In genomic region chr9:123654218-123654617, GRCh38 we compare ENCODE assay signal across 27 cellular contexts.
"Had no signal": no experiment of that assay in that cellular context is flagged by ENCODE, and none has a peak within 500 bp of the region (broad histone marks: within the 10 kb centered on the region; RNA-seq: fewer than 3 reads in every experiment).

No MANE protein-coding gene starts in this region.

- H3K9me3 ChIP-seq: colonic mucosa, esophagus squamous epithelium, gastroesophageal sphincter, heart right ventricle had no signal

- H3K27me3 Mint-ChIP-seq: activated CD4-positive, alpha-beta T cell treated with anti-CD3 and anti-CD28 coated beads for 36 hours; activated CD8-positive, alpha-beta T cell treated with anti-CD3 and anti-CD28 coated beads for 36 hours; activated naive CD4-positive, alpha-beta T cell treated with anti-CD3 and anti-CD28 coated beads, Interleukin-2, amount 50 U/mL, for 24 hours; activated naive CD8-positive, alpha-beta T cell treated with anti-CD3 and anti-CD28 coated beads, Interleukin-2, amount 10 ng/mL, durations not matched to agents 7 days and 5 days; central memory CD8-positive, alpha-beta T cell; T-helper 17 cell had no signal

- ATAC-seq: activated CD4-positive, alpha-beta T cell treated with anti-CD3 and anti-CD28 coated beads for 36 hours; activated CD8-positive, alpha-beta T cell treated with anti-CD3 and anti-CD28 coated beads for 36 hours; gastroesophageal sphincter; heart right ventricle; T-helper 17 cell had no signal

- H3K27me3 ChIP-seq: brain microvascular endothelial cell, colonic mucosa, esophagus squamous epithelium, gastroesophageal sphincter, heart right ventricle had no signal

- H3K36me3 ChIP-seq: brain microvascular endothelial cell, colonic mucosa had no signal

- H3K27ac ChIP-seq: brain microvascular endothelial cell, colonic mucosa, epithelial cell of prostate, esophagus squamous epithelium, gastroesophageal sphincter, heart right ventricle had no signal

- H3K4me1 ChIP-seq: colonic mucosa, heart right ventricle had no signal

- H3K27ac Mint-ChIP-seq: activated CD4-positive, alpha-beta T cell treated with anti-CD3 and anti-CD28 coated beads for 36 hours; activated CD8-positive, alpha-beta T cell treated with anti-CD3 and anti-CD28 coated beads for 36 hours; activated naive CD4-positive, alpha-beta T cell treated with anti-CD3 and anti-CD28 coated beads for 36 hours; activated naive CD4-positive, alpha-beta T cell treated with anti-CD3 and anti-CD28 coated beads, Interleukin-2, amount 50 U/mL, for 24 hours; activated naive CD8-positive, alpha-beta T cell treated with anti-CD3 and anti-CD28 coated beads, Interleukin-2, amount 10 ng/mL, durations not matched to agents 7 days and 5 days; activated T-helper 1 cell treated with anti-CD3 and anti-CD28 coated beads, Interleukin-12 subunit alpha, Interleukin-12 subunit beta, Interleukin-2, Interleukin-4 antibody, amounts not matched to agents 30 ng/mL and 10 ng/mL and 1 ng/mL, durations not matched to agents 14 hours and 24 hours and 36 hours; activated T-helper 2 cell treated with anti-CD3 and anti-CD28 coated beads, Interferon-gamma antibody, Interleukin-2, Interleukin-4, amounts not matched to agents 10 μg/mL and 5 μg/mL and 100 μg/mL, durations not matched to agents 14 hours and 24 hours and 36 hours; T-helper 17 cell; T-helper 2 cell treated with Interferon-gamma antibody and Interleukin-4, amounts not matched to agents 5 μg/mL and 100 μg/mL, for 36 hours had no signal

- H3K4me3 ChIP-seq: colonic mucosa, esophagus squamous epithelium, gastroesophageal sphincter, heart right ventricle had no signal

- H3K4me1 Mint-ChIP-seq: activated CD4-positive, alpha-beta T cell treated with anti-CD3 and anti-CD28 coated beads for 36 hours; activated naive CD4-positive, alpha-beta T cell treated with anti-CD3 and anti-CD28 coated beads, Interleukin-2, amount 50 U/mL, for 24 hours; central memory CD8-positive, alpha-beta T cell; T-helper 17 cell had no signal

- H3K4me3 Mint-ChIP-seq: activated CD4-positive, alpha-beta T cell treated with anti-CD3 and anti-CD28 coated beads for 36 hours; activated CD8-positive, alpha-beta T cell treated with anti-CD3 and anti-CD28 coated beads for 36 hours; activated naive CD4-positive, alpha-beta T cell treated with anti-CD3 and anti-CD28 coated beads for 36 hours; activated naive CD4-positive, alpha-beta T cell treated with anti-CD3 and anti-CD28 coated beads, Interleukin-2, amount 50 U/mL, for 24 hours; activated naive CD8-positive, alpha-beta T cell treated with anti-CD3 and anti-CD28 coated beads, Interleukin-2, amount 10 ng/mL, durations not matched to agents 7 days and 5 days; activated T-helper 1 cell treated with anti-CD3 and anti-CD28 coated beads, Interleukin-12 subunit alpha, Interleukin-12 subunit beta, Interleukin-2, Interleukin-4 antibody, amounts not matched to agents 30 ng/mL and 10 ng/mL and 1 ng/mL, durations not matched to agents 14 hours and 24 hours and 36 hours; central memory CD8-positive, alpha-beta T cell; T-helper 17 cell; T-helper 2 cell treated with Interferon-gamma antibody and Interleukin-4, amounts not matched to agents 5 μg/mL and 100 μg/mL, for 36 hours had no signal

- DNase-seq: activated CD4-positive, alpha-beta T cell treated with anti-CD3 and anti-CD28 coated beads for 36 hours; activated CD4-positive, alpha-beta T cell treated with anti-CD3 and anti-CD28 coated beads, Interleukin-2, amount 50 U/mL, for 1 hour; activated CD4-positive, alpha-beta T cell treated with anti-CD3 and anti-CD28 coated beads, Interleukin-2, amount 50 U/mL, for 48 hours; activated CD4-positive, CD25-positive, alpha-beta regulatory T cell; activated CD4-positive, CD25-positive, alpha-beta regulatory T cell treated with anti-CD3 and anti-CD28 coated beads, Interleukin-2, amount 50 U/mL, for 72 hours; activated CD8-positive, alpha-beta memory T cell treated with anti-CD3 and anti-CD28 coated beads for 24 hours; activated CD8-positive, alpha-beta T cell treated with anti-CD3 and anti-CD28 coated beads for 36 hours; activated effector memory CD4-positive, alpha-beta T cell treated with anti-CD3 and anti-CD28 coated beads, Interleukin-2, amount 50 U/mL, for 16 hours; activated naive CD4-positive, alpha-beta T cell treated with anti-CD3 and anti-CD28 coated beads for 36 hours; activated naive CD8-positive, alpha-beta T cell treated with anti-CD3 and anti-CD28 coated beads, Interleukin-2, amount 10 ng/mL, durations not matched to agents 7 days and 5 days; activated T-cell treated with anti-CD3 and anti-CD28 coated beads, Interleukin-2, amount 50 U/mL, for 48 hours; amniotic stem cell; brain microvascular endothelial cell; colonic mucosa; effector CD8-positive, alpha-beta T cell; esophagus squamous epithelium; foreskin melanocyte; heart right ventricle; T-helper 1 cell; T-helper 17 cell had no signal

- H3K9me3 Mint-ChIP-seq: activated CD8-positive, alpha-beta T cell treated with anti-CD3 and anti-CD28 coated beads for 36 hours; activated naive CD4-positive, alpha-beta T cell treated with anti-CD3 and anti-CD28 coated beads for 36 hours; activated naive CD4-positive, alpha-beta T cell treated with anti-CD3 and anti-CD28 coated beads, Interleukin-2, amount 50 U/mL, for 24 hours; activated T-helper 1 cell treated with anti-CD3 and anti-CD28 coated beads, Interleukin-12 subunit alpha, Interleukin-12 subunit beta, Interleukin-2, Interleukin-4 antibody, amounts not matched to agents 30 ng/mL and 10 ng/mL and 1 ng/mL, durations not matched to agents 14 hours and 24 hours and 36 hours; activated T-helper 2 cell treated with anti-CD3 and anti-CD28 coated beads, Interferon-gamma antibody, Interleukin-2, Interleukin-4, amounts not matched to agents 10 μg/mL and 5 μg/mL and 100 μg/mL, durations not matched to agents 14 hours and 24 hours and 36 hours; central memory CD8-positive, alpha-beta T cell; T-helper 2 cell treated with Interferon-gamma antibody and Interleukin-4, amounts not matched to agents 5 μg/mL and 100 μg/mL, for 36 hours had no signal
